In the genomic region with DNA sequence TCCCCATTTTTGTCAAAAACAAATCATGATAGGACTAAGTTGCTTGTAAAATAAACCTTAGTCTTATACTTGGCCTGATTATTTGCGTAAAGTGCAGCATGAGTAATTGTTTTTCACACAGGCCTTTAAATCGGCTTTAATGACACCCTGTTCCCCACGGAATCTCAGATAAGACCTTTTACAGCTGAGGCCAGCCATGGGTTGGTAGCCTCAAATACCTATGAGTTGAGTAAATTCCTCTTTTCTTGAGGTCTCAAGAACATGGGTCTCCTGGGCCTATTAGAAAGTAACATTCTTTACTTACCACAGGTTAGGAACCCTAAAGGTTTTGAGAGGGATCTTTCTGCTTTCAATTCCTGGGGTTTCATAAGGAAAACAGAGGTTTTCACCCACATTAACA, we compare ENCODE assay signal across 21 cellular contexts.
"Had no signal": no experiment of that assay in that cellular context is flagged by ENCODE, and none has a peak within 500 bp of the region (broad histone marks: within the 10 kb centered on the region; RNA-seq: fewer than 3 reads in every experiment).

No MANE protein-coding gene starts in this region.

- DNase-seq: Kasumi-1, MM.1S, NCI-H1092 treated with DMSO at 0.1 percent for 48 hours, NCI-H1436, NCI-H1930, NCI-H2081, NCI-H2107, NCI-H2227 treated with DMSO at 0.1 percent for 48 hours, NCI-H446, NCI-H510A, NCI-H524 treated with DMSO at 0.1 percent for 48 hours, NCI-H69, NCI-H774, Right ventricle myocardium superior, RPMI8226, SIG-M5 had no signal

- H3K9me3 ChIP-seq: SJSA1 had no signal

- H3K36me3 ChIP-seq: SJSA1 had no signal

- H3K9ac ChIP-seq: KMS-11 had no signal

- H3K27ac ChIP-seq: HL-60, KMS-11, SJSA1, SK-N-MC had no signal

- H3K27me3 ChIP-seq: SJSA1 had no signal

- H3K4me2 ChIP-seq: KMS-11 had no signal

- H3K4me3 ChIP-seq: K562, SJSA1, SK-N-MC had no signal
